Comparison of ENCODE assay signal across 24 cellular contexts in genomic region chr1:5506634-5507033, GRCh38.
DNase-seq lines count a peak whose midpoint lies in the region; ATAC-seq, FAIRE-seq and TF ChIP-seq lines count a peak whose summit lies in the region.
"Had no signal": no experiment of that assay in that cellular context is flagged by ENCODE, and none has a peak within 500 bp of the region (broad histone marks: within the 10 kb centered on the region; RNA-seq: fewer than 3 reads in every experiment).

No MANE protein-coding gene starts in this region.

- no peak for FAIRE-seq in H1 (lab: Jason Lieb, UNC)
- FAIRE-seq in kidney (lab: Jason Lieb, UNC) = no peak
- FAIRE-seq: A204.1, D721Med, G401.6, GM12891, GM19239 had no signal

- TF ChIP-seq CTCF in H1 (IDR thresholded peaks at IDR 0.05; ENCODE audit: control extremely low read depth in 1 of 3, insufficient read depth in 1 of 3, low read depth in 1 of 3, low read length in 3 of 3) = no peak
- TF ChIP-seq CTCF in kidney (IDR thresholded peaks at IDR 0.05; ENCODE audit: borderline replicate concordance, extremely low read depth, insufficient read depth) = no peak
- no peak for TF ChIP-seq CTCF in type B pancreatic cell (conservative IDR thresholded peaks at IDR 0.05)

- no peak overlapping the region for H3K56ac ChIP-seq in H1 (replicated peaks; ENCODE audit: insufficient read length, low read depth, low read length)

- no peak overlapping the region for H3K4me3 Mint-ChIP-seq in type B pancreatic cell
- H3K4me3 Mint-ChIP-seq: CD14-positive monocyte; CD4-positive, CD25-positive, alpha-beta regulatory T cell; CD8-positive, alpha-beta T cell had no signal

- no peaks in the 10 kb centered on the region for H3K36me3 Mint-ChIP-seq in type B pancreatic cell
- H3K36me3 Mint-ChIP-seq: CD14-positive monocyte; CD4-positive, CD25-positive, alpha-beta regulatory T cell; CD8-positive, alpha-beta T cell had no signal

- intact Hi-C loops in kidney (cut with DNase I) = no loop called here
- intact Hi-C loops in aorta (cut with DNase I) = loop anchor here in 1 of 2 donors (10.0 kb wide), 1 partner anchor 478 kb away; no protein-coding TSS in a partner anchor

- peaks cover 9% of the 10 kb centered on the region for H3K4me1 Mint-ChIP-seq in type B pancreatic cell (ENCODE audit: unreplicated experiment)
- H3K4me1 Mint-ChIP-seq: CD14-positive monocyte had no signal

- no peak overlapping the region for H4K8ac ChIP-seq in H1 (ENCODE audit: extremely low read depth, insufficient read depth, low read length)

- H3K4me1 ChIP-seq in H1 (replicated peaks in 1 of 4; ENCODE audit: control insufficient read depth in 3 of 4, insufficient read depth in 4 of 4, low read length in 3 of 4) = peaks cover 0 to 2% (median 0%) of the 10 kb centered on the region in 4 experiments; a peak in 2 of 7 replicates
- no peaks in the 10 kb centered on the region for H3K4me1 ChIP-seq in kidney (ENCODE audit: control insufficient read depth in 1 of 2, insufficient read depth in 1 of 2, low read depth in 1 of 2, low read length in 2 of 2)
- peaks cover 7 to 8% of the 10 kb centered on the region in 2 donors for H3K4me1 ChIP-seq in aorta (ENCODE audit: control insufficient read depth in 1 of 2, insufficient read depth in 2 of 2, low read length in 2 of 2)
- H3K4me1 ChIP-seq: BE2C, Caco-2 had no signal

- H3K9me3 ChIP-seq in H1 (ENCODE audit: insufficient read depth in 2 of 2, low read depth in 1 of 2, low read length in 1 of 2) = no peaks in the 10 kb centered on the region
- H3K9me3 ChIP-seq in kidney (ENCODE audit: control insufficient read depth in 1 of 2, low read length in 2 of 2) = no peaks in the 10 kb centered on the region
- H3K9me3 ChIP-seq in aorta (ENCODE audit: control insufficient read depth, low read length) = no peaks in the 10 kb centered on the region
- H3K9me3 ChIP-seq: BE2C, BLaER1, Caco-2 had no signal

- WGBS in H1 (ENCODE audit: extremely low coverage in 1 of 2, insufficient coverage in 1 of 2, insufficient read length in 1 of 2, insufficient replicate concordance in 2 of 2, low coverage in 1 of 2, low lambda C conversion rate in 2 of 2, missing lambda C conversion rate in 1 of 2), 2 experiments = 92% methylated on average over 5 of the region's 11 CpGs; no CpG with 5 or more reads in 1 of the 2 experiments
- 87 to 90% methylated on average over 11 of the region's 11 CpGs for whole genome bisulfite sequencing in aorta, 2 donors

- H3K23me2 ChIP-seq in H1 (ENCODE audit: low read depth, low read length) = no peaks in the 10 kb centered on the region

- DNase-seq in H1 (ENCODE audit: low read depth in 1 of 2, low spot score in 2 of 2) (no peak), kidney (peak; percentile 61), type B pancreatic cell (ENCODE audit: extremely low spot score, unreplicated experiment) (no peak), aorta (peak; percentile 31 to 51), HT-29 (ENCODE audit: low spot score) (no peak)
- DNase-seq: 8988T; ACHN; BE2C; C1 segment of cervical spinal cord; Caco-2; Calu3; CD4-positive, CD25-positive, alpha-beta regulatory T cell; CD8-positive, alpha-beta T cell; DMS79 treated with DMSO at 0.1 percent for 48 hours; GF-D8 had no signal

- no peak for TF ChIP-seq POLR2A in H1 (IDR thresholded peaks at IDR 0.05; ENCODE audit: control extremely low read depth in 1 of 2, low read depth in 2 of 2, low read length in 2 of 2)

- no peaks in the 10 kb centered on the region for H3K79me2 ChIP-seq in H1 (ENCODE audit: control insufficient read depth in 1 of 2, insufficient read depth in 2 of 2, low read length in 2 of 2)

- no peak overlapping the region for H3K4ac ChIP-seq in H1 (replicated peaks; ENCODE audit: insufficient read length, low read depth, low read length)

- H2BK20ac ChIP-seq in H1 (ENCODE audit: low read length) = no peak overlapping the region

- H3K36me3 ChIP-seq in H1 (ENCODE audit: control insufficient read depth in 2 of 4, insufficient read depth in 4 of 4, low read length in 3 of 4) (no peaks in the 10 kb centered on the region), kidney (ENCODE audit: control insufficient read depth in 1 of 2, insufficient read depth in 2 of 2, low read length in 2 of 2) (no peaks in the 10 kb centered on the region), aorta (ENCODE audit: control insufficient read depth in 1 of 2, insufficient read depth in 2 of 2, low read length in 1 of 2) (no peaks in the 10 kb centered on the region)
- H3K36me3 ChIP-seq: BE2C, BLaER1 had no signal

- H2BK120ac ChIP-seq in H1 (replicated peaks; ENCODE audit: low read depth, low read length) = no peak overlapping the region

- H3K9ac ChIP-seq in H1 (replicated peaks in 1 of 4; ENCODE audit: extremely low read depth in 1 of 4, low read depth in 3 of 4, low read length in 3 of 4) = no peak overlapping the region
- H3K9ac ChIP-seq in kidney (ENCODE audit: low read length in 2 of 2) = no peak overlapping the region
- H3K9ac ChIP-seq: BLaER1 had no signal

- TF ChIP-seq RAD21 in H1 (IDR thresholded peaks at IDR 0.05 in 1 of 2, conservative IDR thresholded peaks at IDR 0.05 in 1 of 2; ENCODE audit: low read depth in 2 of 2, low read length in 2 of 2) = no peak; a peak in 1 of 4 replicates

- no peak overlapping the region for H3K23ac ChIP-seq in H1 (ENCODE audit: insufficient read length)

- H3K9me3 Mint-ChIP-seq in type B pancreatic cell = no peaks in the 10 kb centered on the region
- H3K9me3 Mint-ChIP-seq: CD8-positive, alpha-beta T cell had no signal

- CTCF ChIA-PET in H1 (lab: Charles Lee; ENCODE audit: partially characterized antibody) = interaction anchor here (0.7 to 4.4 kb wide), 7 partner anchors 10 to 245 kb away, joined by 3 to 11 read pairs (median 4); no protein-coding TSS in a partner anchor

- H3K27me3 Mint-ChIP-seq in type B pancreatic cell = peaks cover 35% of the 10 kb centered on the region

- H2BK15ac ChIP-seq in H1 (ENCODE audit: low read length) = no peak overlapping the region

- no peak overlapping the region for H2AK5ac ChIP-seq in H1 (ENCODE audit: low read depth, low read length)

- H3K27me3 ChIP-seq in H1 (replicated peaks in 1 of 4; ENCODE audit: control insufficient read depth in 3 of 4, extremely low read depth in 1 of 4, insufficient read depth in 3 of 4, low read length in 3 of 4) (no peaks in the 10 kb centered on the region; a peak in 1 of 7 replicates), aorta (ENCODE audit: control insufficient read depth in 1 of 2, insufficient read depth in 2 of 2, low read length in 1 of 2) (no peaks in the 10 kb centered on the region)
- H3K27me3 ChIP-seq: BE2C, BLaER1 had no signal

- H4K20me1 ChIP-seq in H1 (replicated peaks in 1 of 2; ENCODE audit: control insufficient read depth in 1 of 2, insufficient read depth in 2 of 2, low read length in 2 of 2) = no peaks in the 10 kb centered on the region

- peak overlapping the region; percentile 67 for H4K91ac ChIP-seq in H1 (replicated peaks; ENCODE audit: insufficient read length, low read length)

- H3K4me2 ChIP-seq in H1 (ENCODE audit: insufficient read depth in 1 of 2, low read depth in 2 of 2, low read length in 2 of 2) = no peak overlapping the region
- H3K4me2 ChIP-seq: BLaER1 had no signal

- POLR2A ChIA-PET in H1 (lab: Charles Lee; ENCODE audit: partially characterized antibody) = no interaction called here

- TF ChIP-seq EP300 in H1 (IDR thresholded peaks at IDR 0.05; ENCODE audit: borderline replicate concordance in 1 of 2, low read depth in 2 of 2, low read length in 2 of 2) = no peak

- H2AFZ ChIP-seq in H1 (ENCODE audit: low read length) = no peak overlapping the region

- no peak overlapping the region for H2BK12ac ChIP-seq in H1 (ENCODE audit: low read depth, low read length)

- H3K4me3 ChIP-seq in H1 (ENCODE audit: extremely low read depth in 1 of 4, insufficient read depth in 2 of 4, low read depth in 3 of 4, low read length in 4 of 4) (no peak overlapping the region), kidney (ENCODE audit: low read length in 2 of 2) (no peak overlapping the region), aorta (ENCODE audit: low read length in 2 of 2) (no peak overlapping the region)
- H3K4me3 ChIP-seq: BLaER1 had no signal

- no peak overlapping the region for H4K5ac ChIP-seq in H1 (ENCODE audit: insufficient read length, low read depth, low read length)

- no peak overlapping the region for H3K27ac ChIP-seq in H1 (ENCODE audit: low read depth, low read length)
- no peak overlapping the region for H3K27ac ChIP-seq in kidney (ENCODE audit: low read depth in 2 of 2, low read length in 2 of 2)
- H3K27ac ChIP-seq in aorta (ENCODE audit: low read depth in 1 of 2, low read length in 2 of 2) = no peak overlapping the region
- H3K27ac ChIP-seq: BLaER1 had no signal

- peak overlapping the region; percentile 48 for H3K27ac Mint-ChIP-seq in type B pancreatic cell
- H3K27ac Mint-ChIP-seq: CD14-positive monocyte; CD4-positive, CD25-positive, alpha-beta regulatory T cell; CD8-positive, alpha-beta T cell had no signal

- no peak overlapping the region for H3K18ac ChIP-seq in H1 (ENCODE audit: extremely low read depth, low read length)

- no peak overlapping the region for H3K14ac ChIP-seq in H1 (ENCODE audit: insufficient read length)

- H3K79me1 ChIP-seq in H1 (ENCODE audit: low read depth, low read length) = no peaks in the 10 kb centered on the region

- ATAC-seq in aorta (ENCODE audit: low FRiP score) (no peak), HG03045 (IDR thresholded peaks at IDR 0.05; ENCODE audit: unreplicated experiment) (no peak), HG03342 (IDR thresholded peaks at IDR 0.05; ENCODE audit: unreplicated experiment) (no peak)
- ATAC-seq: CD8-positive, alpha-beta T cell had no signal

- H2BK5ac ChIP-seq in H1 (ENCODE audit: low read depth, low read length) = no peak overlapping the region; the same call in 1 of the 2 replicates

TF ChIP-seq in H1, 55 proteins besides CTCF, POLR2A, EP300 and RAD21 (continues in another document):
- TF ChIP-seq CEBPB (IDR thresholded peaks at IDR 0.05; ENCODE audit: low read depth, low read length) (no peak), BCL11A (IDR thresholded peaks at IDR 0.05; ENCODE audit: low read depth in 2 of 2, low read length in 2 of 2) (no peak), TEAD4 (IDR thresholded peaks at IDR 0.05; ENCODE audit: low read depth, low read length) (no peak), SP2 (IDR thresholded peaks at IDR 0.05; ENCODE audit: low read length) (no peak), SIN3A (conservative IDR thresholded peaks at IDR 0.05 in 1 of 2, IDR thresholded peaks at IDR 0.05 in 1 of 2; ENCODE audit: low read depth in 1 of 2, low read length in 2 of 2) (no peak), ASH2L (IDR thresholded peaks at IDR 0.05; ENCODE audit: low read length) (no peak), POU5F1 (IDR thresholded peaks at IDR 0.05; ENCODE audit: low read depth, low read length) (no peak), KDM5A (IDR thresholded peaks at IDR 0.05; ENCODE audit: low read length) (no peak), GABPA (IDR thresholded peaks at IDR 0.05; ENCODE audit: borderline replicate concordance, insufficient read depth, low read length) (no peak), E2F6 (IDR thresholded peaks at IDR 0.05) (no peak)

Comparison
In these comparisons a context has a peak if more than half of its experiments do, and no peak if none do; other contexts are left out.
1. DNase-seq: peak in kidney (single experiment) and aorta (2 of 2); none in H1 (0 of 2), type B pancreatic cell (single experiment) and HT-29 (single experiment).